Comparison of ENCODE assay signal across 14 cellular contexts in genomic region chr13:58955546-58956385, GRCh38.
DNase-seq lines count a peak whose midpoint lies in the region; ATAC-seq and TF ChIP-seq lines count a peak whose summit lies in the region.
"Had no signal": no experiment of that assay in that cellular context is flagged by ENCODE, and none has a peak within 500 bp of the region (broad histone marks: within the 10 kb centered on the region; RNA-seq: fewer than 3 reads in every experiment).

No MANE protein-coding gene starts in this region.

- peaks cover 7% of the 10 kb centered on the region for H3K9me3 Mint-ChIP-seq in HFFc6

- no peak for TF ChIP-seq CTCF in GM13977 (IDR thresholded peaks at IDR 0.05; ENCODE audit: extremely low read depth, insufficient read depth, missing control alignments)
- TF ChIP-seq CTCF in HFFc6 (IDR thresholded peaks at IDR 0.05), result no peak

- H3K4me1 Mint-ChIP-seq in HFFc6 (ENCODE audit: low read depth), result no peaks in the 10 kb centered on the region
- H3K4me1 Mint-ChIP-seq: T-cell had no signal

- peak; percentile 49 for DNase-seq in GM13977 (ENCODE audit: low spot score)
- DNase-seq in MV-4-11 (lab: John Stamatoyannopoulos, UW), result peak; percentile 34
- DNase-seq in NCI-H1105 treated with DMSO at 0.1 percent for 48 hours (lab: John Stamatoyannopoulos, UW), result no peak
- DNase-seq in HFFc6, result no peak
- no peak for DNase-seq in HUDEP-2 (lab: John Stamatoyannopoulos, UW; ENCODE audit: unreplicated experiment in 76 of 76)
- DNase-seq in COLO668 (lab: John Stamatoyannopoulos, UW; ENCODE audit: unreplicated experiment), result no peak
- DNase-seq: activated B cell treated with CpG ODN at 0.5 μM for 24 hours, body of pancreas, head of caudate nucleus, NCI-H2029 treated with DMSO at 0.1 percent for 48 hours, T-cell had no signal

- in situ Hi-C loops in GM13977 (cut with MboI; ENCODE audit: low pct_unique_long_range_greater_than_20kb, low sequenced_read_pairs, unreplicated experiment), result no loop called here

- no peaks in the 10 kb centered on the region for H3K36me3 Mint-ChIP-seq in HFFc6 (ENCODE audit: low read depth)
- H3K36me3 Mint-ChIP-seq: T-cell had no signal

- H3K27me3 Mint-ChIP-seq in HFFc6 (ENCODE audit: insufficient read depth), result no peaks in the 10 kb centered on the region
- H3K27me3 Mint-ChIP-seq: activated B cell treated with CpG ODN at 0.5 μM for 24 hours; dendritic cell treated with granulocyte-macrophage colony-stimulating factor and Interleukin-4, amounts not matched to agents 40 ng/mL and 50 ng/mL, for 4 days; T-cell had no signal

- no peak overlapping the region for H3K27ac Mint-ChIP-seq in HFFc6
- H3K27ac Mint-ChIP-seq: activated B cell treated with CpG ODN at 0.5 μM for 24 hours; dendritic cell treated with granulocyte-macrophage colony-stimulating factor and Interleukin-4, amounts not matched to agents 40 ng/mL and 50 ng/mL, for 4 days; T-cell had no signal

- ATAC-seq in GM19467 (IDR thresholded peaks at IDR 0.05; ENCODE audit: unreplicated experiment) (peak; percentile 36), HG02852 (IDR thresholded peaks at IDR 0.05; ENCODE audit: unreplicated experiment) (peak; percentile 53)
- ATAC-seq: body of pancreas, T-cell had no signal

- no peak overlapping the region for H3K4me3 Mint-ChIP-seq in HFFc6
- H3K4me3 Mint-ChIP-seq: activated B cell treated with CpG ODN at 0.5 μM for 24 hours; dendritic cell treated with granulocyte-macrophage colony-stimulating factor and Interleukin-4, amounts not matched to agents 40 ng/mL and 50 ng/mL, for 4 days; T-cell had no signal

Comparison
In these comparisons a context has a peak if more than half of its experiments do, and no peak if none do; other contexts are left out.
1. DNase-seq: peak in GM13977 (single experiment) and MV-4-11 (single experiment); none in NCI-H1105 treated with DMSO at 0.1 percent for 48 hours (single experiment), HFFc6 (single experiment), HUDEP-2 (0 of 76) and COLO668 (single experiment).